In genomic region chr19:763181-763580, GRCh38 we compare ENCODE assay signal across 1 cellular context.
TF ChIP-seq lines count a peak whose summit lies in the region.

No MANE protein-coding gene starts in this region.

TF ChIP-seq in HepG2, 621 proteins besides CTCF, POLR2A, EP300 and RAD21:
- TF ChIP-seq CHD4 (IDR thresholded peaks at IDR 0.05; ENCODE audit: borderline replicate concordance, low read length) (no peak), ZMYM3 (CRISPR knock-in tag; IDR thresholded peaks at IDR 0.05) (0 out of 2 replicates have a peak, but pooled peaks have one; percentile 49)
